Comparison of ENCODE assay signal across 9 cellular contexts in the genomic region with DNA sequence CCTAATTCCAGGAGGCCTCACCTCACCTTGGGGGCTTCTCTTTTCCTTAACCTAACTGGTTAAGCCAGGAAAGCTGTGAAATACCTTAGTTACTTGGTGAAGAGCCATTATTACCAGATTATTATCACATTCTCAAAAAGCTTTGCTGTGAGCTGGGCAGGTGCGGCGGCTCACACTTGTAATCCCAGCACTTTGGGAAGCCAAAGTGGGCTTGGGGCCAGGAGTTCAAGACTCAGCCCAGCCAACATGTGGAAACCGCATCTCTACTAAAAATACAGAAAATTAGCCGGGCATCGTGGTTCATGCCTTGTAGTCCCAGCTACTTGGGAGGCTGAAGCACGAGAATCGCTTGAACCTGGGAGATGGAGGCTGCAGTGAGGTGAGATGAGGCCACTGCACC.
A peak's percentile ranks its signal among the peaks of the same experiment; 100 is the strongest.
DNase-seq lines count a peak whose midpoint lies in the region; ATAC-seq and TF ChIP-seq lines count a peak whose summit lies in the region.
"Had no signal": no experiment of that assay in that cellular context is flagged by ENCODE, and none has a peak within 500 bp of the region (broad histone marks: within the 10 kb centered on the region; RNA-seq: fewer than 3 reads in every experiment).

No MANE protein-coding gene starts in this region.

- TF ChIP-seq CTCF in chondrocyte (IDR thresholded peaks at IDR 0.05) (no peak), neural progenitor cell (IDR thresholded peaks at IDR 0.05) (no peak)

- peak overlapping the region; percentile 18 to 68 (median 32) for H3K4me3 Mint-ChIP-seq in CD4-positive, CD25-positive, alpha-beta regulatory T cell
- H3K4me3 Mint-ChIP-seq in chondrocyte (ENCODE audit: unreplicated experiment) (peak overlapping the region; percentile 33), neural progenitor cell (no peak overlapping the region)

- no peak for ATAC-seq in CD4-positive, CD25-positive, alpha-beta regulatory T cell (ENCODE audit: low read depth in 2 of 2)
- peak; percentile 12 for ATAC-seq in HG02852 (IDR thresholded peaks at IDR 0.05; ENCODE audit: unreplicated experiment)

- peak overlapping the region; percentile 58 for H3K4me2 ChIP-seq in neural progenitor cell

- no peaks in the 10 kb centered on the region for H3K9me3 ChIP-seq in CD4-positive, CD25-positive, alpha-beta regulatory T cell (ENCODE audit: control insufficient read depth in 2 of 2, low read length in 2 of 2)
- no peaks in the 10 kb centered on the region for H3K9me3 ChIP-seq in neural progenitor cell (ENCODE audit: low read depth)

- H3K36me3 ChIP-seq in CD4-positive, CD25-positive, alpha-beta regulatory T cell (ENCODE audit: control insufficient read depth, insufficient read depth, low read length): no peaks in the 10 kb centered on the region
- no peaks in the 10 kb centered on the region for H3K36me3 ChIP-seq in neural progenitor cell

- peaks cover 12 to 37% (median 17%) of the 10 kb centered on the region in 4 donors for H3K4me1 Mint-ChIP-seq in CD4-positive, CD25-positive, alpha-beta regulatory T cell
- H3K4me1 Mint-ChIP-seq in chondrocyte (ENCODE audit: low read depth) (peaks cover 69% of the 10 kb centered on the region), neural progenitor cell (peaks cover 33% of the 10 kb centered on the region)

- no peaks in the 10 kb centered on the region for H4K20me1 ChIP-seq in neural progenitor cell (ENCODE audit: low read depth)

- H2AFZ ChIP-seq in neural progenitor cell (replicated peaks): peak overlapping the region; percentile 3

- H3K27me3 Mint-ChIP-seq in CD4-positive, CD25-positive, alpha-beta regulatory T cell: no peaks in the 10 kb centered on the region
- no peaks in the 10 kb centered on the region for H3K27me3 Mint-ChIP-seq in chondrocyte (ENCODE audit: low read depth)
- H3K27me3 Mint-ChIP-seq in neural progenitor cell (ENCODE audit: insufficient read depth, low read depth): peaks cover 8% of the 10 kb centered on the region

- peak overlapping the region; percentile 50 for H3K27ac ChIP-seq in CD4-positive, CD25-positive, alpha-beta regulatory T cell (ENCODE audit: insufficient read depth, low read length, poor library complexity, severe bottlenecking)
- H3K27ac ChIP-seq in neural progenitor cell: peak overlapping the region; percentile 49

- no peaks in the 10 kb centered on the region for H3K27me3 ChIP-seq in CD4-positive, CD25-positive, alpha-beta regulatory T cell (ENCODE audit: control insufficient read depth, insufficient read depth, low read length)
- H3K27me3 ChIP-seq in neural progenitor cell: no peaks in the 10 kb centered on the region

- peaks cover 9% of the 10 kb centered on the region for H3F3A ChIP-seq in neural progenitor cell (ENCODE audit: low read depth)

- H3K9me3 Mint-ChIP-seq in CD4-positive, CD25-positive, alpha-beta regulatory T cell: no peaks in the 10 kb centered on the region
- H3K9me3 Mint-ChIP-seq in chondrocyte (ENCODE audit: low read depth): no peaks in the 10 kb centered on the region
- no peaks in the 10 kb centered on the region for H3K9me3 Mint-ChIP-seq in neural progenitor cell

- no peaks in the 10 kb centered on the region for H3K79me2 ChIP-seq in neural progenitor cell (ENCODE audit: low read depth)

- no peak overlapping the region for H3K9ac ChIP-seq in neural progenitor cell

- DNase-seq in CD4-positive, CD25-positive, alpha-beta regulatory T cell: no peak
- DNase-seq in chondrocyte (ENCODE audit: low spot score): no peak
- no peak for DNase-seq in neural progenitor cell (ENCODE audit: low spot score)
- no peak for DNase-seq in stimulated activated CD4-positive, alpha-beta T cell treated with anti-CD3 and anti-CD28 coated beads, Interleukin-4, amount 100 ng/mL, for 1 hour
- no peak for DNase-seq in NCI-H2227 (lab: John Stamatoyannopoulos, UW; ENCODE audit: unreplicated experiment)
- DNase-seq in NCI-H1417 treated with DMSO at 0.1 percent for 48 hours (lab: John Stamatoyannopoulos, UW): no peak
- no peak for DNase-seq in pons (ENCODE audit: low spot score)
- DNase-seq: NCI-H345 had no signal

- peak overlapping the region; percentile 48 to 92 (median 84) for H3K27ac Mint-ChIP-seq in CD4-positive, CD25-positive, alpha-beta regulatory T cell
- H3K27ac Mint-ChIP-seq in chondrocyte (ENCODE audit: unreplicated experiment): peak overlapping the region; percentile 98
- H3K27ac Mint-ChIP-seq in neural progenitor cell: no peak overlapping the region

- no peaks in the 10 kb centered on the region for H3K36me3 Mint-ChIP-seq in CD4-positive, CD25-positive, alpha-beta regulatory T cell
- H3K36me3 Mint-ChIP-seq in chondrocyte (ENCODE audit: low read depth) (no peaks in the 10 kb centered on the region), neural progenitor cell (no peaks in the 10 kb centered on the region)

- peak overlapping the region; percentile 42 for H3K4me3 ChIP-seq in CD4-positive, CD25-positive, alpha-beta regulatory T cell (ENCODE audit: low read depth, low read length)
- H3K4me3 ChIP-seq in neural progenitor cell: no peak overlapping the region

- peaks cover 20% of the 10 kb centered on the region for H3K4me1 ChIP-seq in CD4-positive, CD25-positive, alpha-beta regulatory T cell (ENCODE audit: control insufficient read depth, insufficient read depth, low read length, poor library complexity, severe bottlenecking)
- peaks cover 32% of the 10 kb centered on the region for H3K4me1 ChIP-seq in neural progenitor cell
